13 cellular contexts compared by ENCODE assay signal in genomic region chr17:82978765-82979349, GRCh38.
DNase-seq lines count a peak whose midpoint lies in the region; ATAC-seq and TF ChIP-seq lines count a peak whose summit lies in the region.
"Had no signal": no experiment of that assay in that cellular context is flagged by ENCODE, and none has a peak within 500 bp of the region (broad histone marks: within the 10 kb centered on the region; RNA-seq: fewer than 3 reads in every experiment).

No MANE protein-coding gene starts in this region.

- no peaks in the 10 kb centered on the region for H3K27me3 ChIP-seq in suprapubic skin

- H3K27ac ChIP-seq in KOPT-K1 (ENCODE audit: low read depth, low read length, poor library complexity, severe bottlenecking), result peak overlapping the region; percentile 22
- H3K27ac ChIP-seq in suprapubic skin, result no peak overlapping the region
- H3K27ac ChIP-seq: WERI-Rb-1 had no signal

- no peak for TF ChIP-seq EP300 in suprapubic skin (IDR thresholded peaks at IDR 0.05)

- peaks cover 2% of the 10 kb centered on the region for H3K9me3 Mint-ChIP-seq in activated CD8-positive, alpha-beta T cell treated with anti-CD3 and anti-CD28 coated beads for 36 hours
- no peaks in the 10 kb centered on the region for H3K9me3 Mint-ChIP-seq in naive thymus-derived CD8-positive, alpha-beta T cell
- H3K9me3 Mint-ChIP-seq: endodermal cell had no signal

- H3K4me1 ChIP-seq in suprapubic skin, result no peaks in the 10 kb centered on the region

- H3K36me3 ChIP-seq in KOPT-K1 (ENCODE audit: insufficient read depth, low read length) (no peaks in the 10 kb centered on the region), suprapubic skin (no peaks in the 10 kb centered on the region)
- H3K36me3 ChIP-seq: WERI-Rb-1 had no signal

- no peak overlapping the region for H3K4me3 ChIP-seq in suprapubic skin

- no peaks in the 10 kb centered on the region for H3K27me3 Mint-ChIP-seq in activated CD8-positive, alpha-beta T cell treated with anti-CD3 and anti-CD28 coated beads for 36 hours
- H3K27me3 Mint-ChIP-seq in naive thymus-derived CD8-positive, alpha-beta T cell, result no peaks in the 10 kb centered on the region

- peak overlapping the region; percentile 26 for H3K4me3 Mint-ChIP-seq in activated CD8-positive, alpha-beta T cell treated with anti-CD3 and anti-CD28 coated beads for 36 hours
- H3K4me3 Mint-ChIP-seq in naive thymus-derived CD8-positive, alpha-beta T cell, result peak overlapping the region; percentile 1 to 74 (median 66)
- H3K4me3 Mint-ChIP-seq: endodermal cell had no signal

- peak; percentile 53 for ATAC-seq in activated CD8-positive, alpha-beta T cell treated with anti-CD3 and anti-CD28 coated beads for 36 hours
- ATAC-seq in naive thymus-derived CD8-positive, alpha-beta T cell, result peak; percentile 75 to 93
- ATAC-seq: PC-3 had no signal

- POLR2A ChIA-PET in GM10248 (lab: Yijun Ruan, JAX), result no interaction called here
- POLR2A ChIA-PET in activated CD8-positive, alpha-beta T cell treated with anti-CD3 and anti-CD28 coated beads for 36 hours (lab: Charles Lee), result interaction anchor here (0.6 to 1.1 kb wide), 2 partner anchors 97 to 175 kb away, joined by 4 read pairs; no protein-coding TSS in a partner anchor
- POLR2A ChIA-PET in naive thymus-derived CD8-positive, alpha-beta T cell (lab: Charles Lee), result interaction anchor here (0.9 kb wide), 2 partner anchors 72 to 115 kb away, joined by 3 to 4 read pairs; no protein-coding TSS in a partner anchor

- DNase-seq in GM10248 (ENCODE audit: extremely low spot score) (peak; percentile 67), hippocampal formation (lab: John Stamatoyannopoulos, UW) (no peak), NCI-H774 (lab: John Stamatoyannopoulos, UW) (no peak), suprapubic skin (ENCODE audit: low spot score in 2 of 2) (no peak)
- DNase-seq in activated CD8-positive, alpha-beta T cell treated with anti-CD3 and anti-CD28 coated beads for 36 hours, result no peak
- DNase-seq in naive thymus-derived CD8-positive, alpha-beta T cell, result peak in 3 of 10 donors; percentile 52 to 72 (median 63)
- DNase-seq: anterior cingulate cortex; endodermal cell; NCI-H1092; PC-3; stimulated activated CD4-positive, alpha-beta T cell treated with anti-CD3 and anti-CD28 coated beads, Interleukin-12 subunit alpha, Interleukin-12 subunit beta, amount 100 ng/mL, for 4 hours; WERI-Rb-1 had no signal

- 87% methylated on average over 3 of the region's 3 CpGs for WGBS in suprapubic skin

- H3K9me3 ChIP-seq in KOPT-K1 (ENCODE audit: insufficient read depth, low read length, poor library complexity, severe bottlenecking) (no peaks in the 10 kb centered on the region), suprapubic skin (no peaks in the 10 kb centered on the region)

- no peaks in the 10 kb centered on the region for H3K36me3 Mint-ChIP-seq in activated CD8-positive, alpha-beta T cell treated with anti-CD3 and anti-CD28 coated beads for 36 hours (ENCODE audit: low read depth)
- H3K36me3 Mint-ChIP-seq in naive thymus-derived CD8-positive, alpha-beta T cell, result peaks cover 0 to 2% (median 0%) of the 10 kb centered on the region in 3 donors

- CTCF ChIA-PET in GM10248 (lab: Yijun Ruan, JAX), result interaction anchor here (0.9 to 1.2 kb wide), 2 partner anchors 13 to 197 kb away, joined by 3 to 4 read pairs; no protein-coding TSS in a partner anchor
- CTCF ChIA-PET in activated CD8-positive, alpha-beta T cell treated with anti-CD3 and anti-CD28 coated beads for 36 hours (lab: Charles Lee), result interaction anchor here (1.1 to 1.6 kb wide), 2 partner anchors 70 to 198 kb away, joined by 3 read pairs; no protein-coding TSS in a partner anchor

- no peak for TF ChIP-seq POLR2A in suprapubic skin (IDR thresholded peaks at IDR 0.05)

- H3K4me1 Mint-ChIP-seq in activated CD8-positive, alpha-beta T cell treated with anti-CD3 and anti-CD28 coated beads for 36 hours (ENCODE audit: low read depth), result peaks cover 19% of the 10 kb centered on the region
- peaks cover 17 to 33% (median 29%) of the 10 kb centered on the region in 4 donors for H3K4me1 Mint-ChIP-seq in naive thymus-derived CD8-positive, alpha-beta T cell
- H3K4me1 Mint-ChIP-seq: endodermal cell had no signal

- TF ChIP-seq CTCF in GM10248 (IDR thresholded peaks at IDR 0.05; ENCODE audit: control extremely low read depth, extremely low read depth, low read depth, missing control alignments), result no peak
- no peak for TF ChIP-seq CTCF in activated CD8-positive, alpha-beta T cell treated with anti-CD3 and anti-CD28 coated beads for 36 hours (IDR thresholded peaks at IDR 0.05)
- TF ChIP-seq CTCF in suprapubic skin (IDR thresholded peaks at IDR 0.05), result no peak

- intact Hi-C loops in activated CD8-positive, alpha-beta T cell treated with anti-CD3 and anti-CD28 coated beads for 36 hours (cut with micrococcal nuclease), result no loop called here

- H3K27ac Mint-ChIP-seq in activated CD8-positive, alpha-beta T cell treated with anti-CD3 and anti-CD28 coated beads for 36 hours, result peak overlapping the region; percentile 66
- H3K27ac Mint-ChIP-seq in naive thymus-derived CD8-positive, alpha-beta T cell, result peak overlapping the region; percentile 0 to 97 (median 56)
- H3K27ac Mint-ChIP-seq: endodermal cell had no signal
